ENCODE assay signal across 1 cellular context in the genomic region with DNA sequence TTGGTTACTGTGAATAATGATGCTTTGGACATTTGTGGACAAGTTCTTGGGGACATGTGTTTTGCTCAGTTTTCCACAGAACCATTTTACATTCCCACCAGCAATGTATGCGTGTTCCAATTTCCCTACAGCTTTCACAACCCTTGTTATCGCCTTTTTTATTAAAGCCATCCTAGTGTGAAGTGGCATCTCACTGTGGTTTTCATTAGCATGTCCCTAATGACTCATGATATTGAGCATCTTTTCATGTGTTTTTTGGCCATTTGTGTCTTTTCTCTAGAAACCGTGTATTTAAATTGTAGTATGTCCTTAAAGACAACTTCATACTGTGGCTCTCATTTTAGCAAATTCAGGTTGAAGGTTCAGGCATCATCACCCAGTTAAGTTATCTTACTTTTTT.
TF ChIP-seq lines count a peak whose summit lies in the region.

No MANE protein-coding gene starts in this region.

TF ChIP-seq in SK-N-SH, 30 proteins besides CTCF, POLR2A, EP300 and RAD21 (continued from another document):
- TF ChIP-seq SIN3A (IDR thresholded peaks at IDR 0.05; ENCODE audit: borderline replicate concordance, low read depth, low read length) (no peak), SMC3 (IDR thresholded peaks at IDR 0.05; ENCODE audit: low read depth, low read length) (no peak), FOXM1 (IDR thresholded peaks at IDR 0.05; ENCODE audit: low read depth) (no peak), FOSL2 (IDR thresholded peaks at IDR 0.05; ENCODE audit: borderline replicate concordance, low read depth) (no peak), USF2 (IDR thresholded peaks at IDR 0.05; ENCODE audit: borderline replicate concordance, low read depth, low read length) (no peak), ZBTB33 (IDR thresholded peaks at IDR 0.05; ENCODE audit: borderline replicate concordance, low read depth) (no peak)
- TF ChIP-seq, protein P1, sequence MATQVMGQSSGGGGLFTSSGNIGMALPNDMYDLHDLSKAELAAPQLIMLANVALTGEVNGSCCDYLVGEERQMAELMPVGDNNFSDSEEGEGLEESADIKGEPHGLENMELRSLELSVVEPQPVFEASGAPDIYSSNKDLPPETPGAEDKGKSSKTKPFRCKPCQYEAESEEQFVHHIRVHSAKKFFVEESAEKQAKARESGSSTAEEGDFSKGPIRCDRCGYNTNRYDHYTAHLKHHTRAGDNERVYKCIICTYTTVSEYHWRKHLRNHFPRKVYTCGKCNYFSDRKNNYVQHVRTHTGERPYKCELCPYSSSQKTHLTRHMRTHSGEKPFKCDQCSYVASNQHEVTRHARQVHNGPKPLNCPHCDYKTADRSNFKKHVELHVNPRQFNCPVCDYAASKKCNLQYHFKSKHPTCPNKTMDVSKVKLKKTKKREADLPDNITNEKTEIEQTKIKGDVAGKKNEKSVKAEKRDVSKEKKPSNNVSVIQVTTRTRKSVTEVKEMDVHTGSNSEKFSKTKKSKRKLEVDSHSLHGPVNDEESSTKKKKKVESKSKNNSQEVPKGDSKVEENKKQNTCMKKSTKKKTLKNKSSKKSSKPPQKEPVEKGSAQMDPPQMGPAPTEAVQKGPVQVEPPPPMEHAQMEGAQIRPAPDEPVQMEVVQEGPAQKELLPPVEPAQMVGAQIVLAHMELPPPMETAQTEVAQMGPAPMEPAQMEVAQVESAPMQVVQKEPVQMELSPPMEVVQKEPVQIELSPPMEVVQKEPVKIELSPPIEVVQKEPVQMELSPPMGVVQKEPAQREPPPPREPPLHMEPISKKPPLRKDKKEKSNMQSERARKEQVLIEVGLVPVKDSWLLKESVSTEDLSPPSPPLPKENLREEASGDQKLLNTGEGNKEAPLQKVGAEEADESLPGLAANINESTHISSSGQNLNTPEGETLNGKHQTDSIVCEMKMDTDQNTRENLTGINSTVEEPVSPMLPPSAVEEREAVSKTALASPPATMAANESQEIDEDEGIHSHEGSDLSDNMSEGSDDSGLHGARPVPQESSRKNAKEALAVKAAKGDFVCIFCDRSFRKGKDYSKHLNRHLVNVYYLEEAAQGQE (IDR thresholded peaks at IDR 0.05; ENCODE audit: low read depth, low read length): no peak
